Comparison of ENCODE assay signal across 8 cellular contexts in genomic region chr20:34364013-34364382, GRCh38. TPM values are rescaled to one million over a fixed set of nuclear protein-coding genes. Genes with fewer than 3 reads are reported as not detected.
DNase-seq lines count a peak whose midpoint lies in the region; TF ChIP-seq lines count a peak whose summit lies in the region.

No MANE protein-coding gene starts in this region.

- H3K27ac Mint-ChIP-seq in activated CD4-positive, alpha-beta T cell treated with anti-CD3 and anti-CD28 coated beads, Interleukin-2, amount 10 ng/mL, durations not matched to agents 7 days and 5 days = peak overlapping the region; percentile 90
- H3K27ac Mint-ChIP-seq in progenitor cell of endocrine pancreas = peak overlapping the region; percentile 93

- intact Hi-C loops in posterior vena cava (cut with DNase I) = no loop called here

- DNase-seq in activated naive CD4-positive, alpha-beta T cell treated with Interleukin-2 at 50 U/mL for 16 hours = peak; percentile 20
- no peak for DNase-seq in activated naive CD4-positive, alpha-beta T cell (lab: John Stamatoyannopoulos, UW)
- DNase-seq in activated CD4-positive, alpha-beta T cell treated with anti-CD3 and anti-CD28 coated beads, Interleukin-2, amount 10 ng/mL, durations not matched to agents 7 days and 5 days = no peak
- peak; percentile 59 for DNase-seq in fibroblast of pulmonary artery (ENCODE audit: low read depth)
- no peak for DNase-seq in progenitor cell of endocrine pancreas (ENCODE audit: low spot score, unreplicated experiment)
- DNase-seq in NCI-H1436 (lab: John Stamatoyannopoulos, UW) = no peak
- no peak for DNase-seq in NK-92 treated with Interleukin-12 subunit alpha and Interleukin-12 subunit beta, amount 100 ng/mL, for 24 hours (lab: John Stamatoyannopoulos, UW)
- DNase-seq in posterior vena cava (ENCODE audit: low spot score) = no peak

- peaks cover 32% of the 10 kb centered on the region for H3K36me3 Mint-ChIP-seq in activated CD4-positive, alpha-beta T cell treated with anti-CD3 and anti-CD28 coated beads, Interleukin-2, amount 10 ng/mL, durations not matched to agents 7 days and 5 days (ENCODE audit: low read depth)
- peaks cover 13% of the 10 kb centered on the region for H3K36me3 Mint-ChIP-seq in progenitor cell of endocrine pancreas (ENCODE audit: insufficient read depth)

- no peaks in the 10 kb centered on the region for H3K27me3 Mint-ChIP-seq in activated CD4-positive, alpha-beta T cell treated with anti-CD3 and anti-CD28 coated beads, Interleukin-2, amount 10 ng/mL, durations not matched to agents 7 days and 5 days
- no peaks in the 10 kb centered on the region for H3K27me3 Mint-ChIP-seq in progenitor cell of endocrine pancreas

- H3K4me3 ChIP-seq in fibroblast of pulmonary artery (replicated peaks; ENCODE audit: low read depth, low read length) = peak overlapping the region; percentile 86

- CTCF ChIA-PET in activated CD4-positive, alpha-beta T cell treated with anti-CD3 and anti-CD28 coated beads, Interleukin-2, amount 10 ng/mL, durations not matched to agents 7 days and 5 days (lab: Charles Lee) = interaction anchor here (0.6 to 2.6 kb wide), 4 partner anchors 26 to 172 kb away, joined by 3 to 11 read pairs (median 4); partner anchors contain the start of gene DYNLRB1

- POLR2A ChIA-PET in activated CD4-positive, alpha-beta T cell treated with anti-CD3 and anti-CD28 coated beads, Interleukin-2, amount 10 ng/mL, durations not matched to agents 7 days and 5 days (lab: Charles Lee) = interaction anchor here (2.3 kb wide), 1 partner anchor 151 kb away, joined by 7 read pairs; no protein-coding TSS in a partner anchor

- no peak for TF ChIP-seq CTCF in fibroblast of pulmonary artery (IDR thresholded peaks at IDR 0.05; ENCODE audit: low read length, missing control alignments)
- no peak for TF ChIP-seq CTCF in progenitor cell of endocrine pancreas (IDR thresholded peaks at IDR 0.05; ENCODE audit: unreplicated experiment)

- peak overlapping the region; percentile 91 for H3K4me3 Mint-ChIP-seq in activated CD4-positive, alpha-beta T cell treated with anti-CD3 and anti-CD28 coated beads, Interleukin-2, amount 10 ng/mL, durations not matched to agents 7 days and 5 days
- H3K4me3 Mint-ChIP-seq in progenitor cell of endocrine pancreas (ENCODE audit: low read depth) = peak overlapping the region; percentile 96

- peaks cover 54% of the 10 kb centered on the region for H3K4me1 Mint-ChIP-seq in activated CD4-positive, alpha-beta T cell treated with anti-CD3 and anti-CD28 coated beads, Interleukin-2, amount 10 ng/mL, durations not matched to agents 7 days and 5 days
- H3K4me1 Mint-ChIP-seq in progenitor cell of endocrine pancreas (ENCODE audit: low read depth) = peaks cover 40% of the 10 kb centered on the region

- H3K9me3 Mint-ChIP-seq in activated CD4-positive, alpha-beta T cell treated with anti-CD3 and anti-CD28 coated beads, Interleukin-2, amount 10 ng/mL, durations not matched to agents 7 days and 5 days = no peaks in the 10 kb centered on the region
- no peaks in the 10 kb centered on the region for H3K9me3 Mint-ChIP-seq in progenitor cell of endocrine pancreas (ENCODE audit: low read depth)

RNA-seq across cellular contexts. Expression of gene ITCH, which starts 0.9 kb away (rescaled TPM):
- total RNA-seq in activated CD4-positive, alpha-beta T cell treated with anti-CD3 and anti-CD28 coated beads, Interleukin-2, amount 10 ng/mL, durations not matched to agents 7 days and 5 days = 10 to 100 TPM; 46.9 to 48.5 TPM
- 83.9 and 85.5 TPM in 2 replicates for total RNA-seq in progenitor cell of endocrine pancreas
- 10 to 100 TPM; 51.8 to 64.8 TPM for total RNA-seq in posterior vena cava

Comparison
In these comparisons a context has a peak if more than half of its experiments do, and no peak if none do; other contexts are left out.
1. DNase-seq: peak in activated naive CD4-positive, alpha-beta T cell treated with Interleukin-2 at 50 U/mL for 16 hours (single experiment) and fibroblast of pulmonary artery (single experiment); none in activated naive CD4-positive, alpha-beta T cell (0 of 4), activated CD4-positive, alpha-beta T cell treated with anti-CD3 and anti-CD28 coated beads, Interleukin-2, amount 10 ng/mL, durations not matched to agents 7 days and 5 days (single experiment), progenitor cell of endocrine pancreas (single experiment), NCI-H1436 (single experiment), NK-92 treated with Interleukin-12 subunit alpha and Interleukin-12 subunit beta, amount 100 ng/mL, for 24 hours (single experiment) and posterior vena cava (single experiment).